1 cellular context compared by ENCODE assay signal in the genomic region with DNA sequence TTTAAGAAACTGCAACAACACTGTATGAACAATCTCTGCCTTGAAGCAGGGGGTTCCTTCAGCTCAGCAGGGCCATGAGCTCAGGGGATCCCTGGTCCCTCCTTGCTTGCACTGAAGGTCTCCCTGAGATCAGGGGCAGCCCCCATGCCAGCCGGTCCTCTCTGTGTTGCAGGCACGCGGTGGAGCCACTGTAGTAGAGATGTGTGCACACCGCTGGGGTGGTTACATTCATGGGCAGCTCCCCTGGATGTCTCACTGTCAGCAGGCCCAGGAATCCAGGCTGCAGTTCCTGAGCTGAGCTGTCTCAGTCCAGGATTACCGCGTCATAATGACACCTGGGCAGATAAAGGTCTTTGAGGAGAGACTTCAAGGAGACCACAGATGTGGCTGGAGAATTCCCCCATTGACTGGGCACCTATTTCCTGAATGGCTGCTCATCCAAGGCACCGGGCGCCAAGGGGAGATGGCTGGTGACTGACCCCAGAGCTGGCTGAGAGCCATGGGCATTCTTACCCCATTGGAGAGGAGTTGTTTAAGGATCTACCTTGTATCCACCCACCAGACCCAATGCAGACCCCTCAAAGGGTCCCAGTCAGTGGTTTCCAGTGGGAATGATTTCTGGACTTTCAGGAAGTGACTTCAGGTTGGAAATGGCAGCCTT.
TF ChIP-seq lines count a peak whose summit lies in the region.

No MANE protein-coding gene starts in this region.

TF ChIP-seq in GM23338, 12 proteins besides CTCF, POLR2A, EP300 and RAD21:
- TF ChIP-seq ZNF331 (CRISPR knock-in tag; IDR thresholded peaks at IDR 0.05; ENCODE audit: low read depth) = no peak
- no peak for TF ChIP-seq STAT1 (IDR thresholded peaks at IDR 0.05; ENCODE audit: unreplicated experiment)
- no peak for TF ChIP-seq ZNF114 (CRISPR knock-in tag; IDR thresholded peaks at IDR 0.05)
- no peak for TF ChIP-seq NANOG (IDR thresholded peaks at IDR 0.05; ENCODE audit: borderline replicate concordance)
- TF ChIP-seq, protein P1, sequence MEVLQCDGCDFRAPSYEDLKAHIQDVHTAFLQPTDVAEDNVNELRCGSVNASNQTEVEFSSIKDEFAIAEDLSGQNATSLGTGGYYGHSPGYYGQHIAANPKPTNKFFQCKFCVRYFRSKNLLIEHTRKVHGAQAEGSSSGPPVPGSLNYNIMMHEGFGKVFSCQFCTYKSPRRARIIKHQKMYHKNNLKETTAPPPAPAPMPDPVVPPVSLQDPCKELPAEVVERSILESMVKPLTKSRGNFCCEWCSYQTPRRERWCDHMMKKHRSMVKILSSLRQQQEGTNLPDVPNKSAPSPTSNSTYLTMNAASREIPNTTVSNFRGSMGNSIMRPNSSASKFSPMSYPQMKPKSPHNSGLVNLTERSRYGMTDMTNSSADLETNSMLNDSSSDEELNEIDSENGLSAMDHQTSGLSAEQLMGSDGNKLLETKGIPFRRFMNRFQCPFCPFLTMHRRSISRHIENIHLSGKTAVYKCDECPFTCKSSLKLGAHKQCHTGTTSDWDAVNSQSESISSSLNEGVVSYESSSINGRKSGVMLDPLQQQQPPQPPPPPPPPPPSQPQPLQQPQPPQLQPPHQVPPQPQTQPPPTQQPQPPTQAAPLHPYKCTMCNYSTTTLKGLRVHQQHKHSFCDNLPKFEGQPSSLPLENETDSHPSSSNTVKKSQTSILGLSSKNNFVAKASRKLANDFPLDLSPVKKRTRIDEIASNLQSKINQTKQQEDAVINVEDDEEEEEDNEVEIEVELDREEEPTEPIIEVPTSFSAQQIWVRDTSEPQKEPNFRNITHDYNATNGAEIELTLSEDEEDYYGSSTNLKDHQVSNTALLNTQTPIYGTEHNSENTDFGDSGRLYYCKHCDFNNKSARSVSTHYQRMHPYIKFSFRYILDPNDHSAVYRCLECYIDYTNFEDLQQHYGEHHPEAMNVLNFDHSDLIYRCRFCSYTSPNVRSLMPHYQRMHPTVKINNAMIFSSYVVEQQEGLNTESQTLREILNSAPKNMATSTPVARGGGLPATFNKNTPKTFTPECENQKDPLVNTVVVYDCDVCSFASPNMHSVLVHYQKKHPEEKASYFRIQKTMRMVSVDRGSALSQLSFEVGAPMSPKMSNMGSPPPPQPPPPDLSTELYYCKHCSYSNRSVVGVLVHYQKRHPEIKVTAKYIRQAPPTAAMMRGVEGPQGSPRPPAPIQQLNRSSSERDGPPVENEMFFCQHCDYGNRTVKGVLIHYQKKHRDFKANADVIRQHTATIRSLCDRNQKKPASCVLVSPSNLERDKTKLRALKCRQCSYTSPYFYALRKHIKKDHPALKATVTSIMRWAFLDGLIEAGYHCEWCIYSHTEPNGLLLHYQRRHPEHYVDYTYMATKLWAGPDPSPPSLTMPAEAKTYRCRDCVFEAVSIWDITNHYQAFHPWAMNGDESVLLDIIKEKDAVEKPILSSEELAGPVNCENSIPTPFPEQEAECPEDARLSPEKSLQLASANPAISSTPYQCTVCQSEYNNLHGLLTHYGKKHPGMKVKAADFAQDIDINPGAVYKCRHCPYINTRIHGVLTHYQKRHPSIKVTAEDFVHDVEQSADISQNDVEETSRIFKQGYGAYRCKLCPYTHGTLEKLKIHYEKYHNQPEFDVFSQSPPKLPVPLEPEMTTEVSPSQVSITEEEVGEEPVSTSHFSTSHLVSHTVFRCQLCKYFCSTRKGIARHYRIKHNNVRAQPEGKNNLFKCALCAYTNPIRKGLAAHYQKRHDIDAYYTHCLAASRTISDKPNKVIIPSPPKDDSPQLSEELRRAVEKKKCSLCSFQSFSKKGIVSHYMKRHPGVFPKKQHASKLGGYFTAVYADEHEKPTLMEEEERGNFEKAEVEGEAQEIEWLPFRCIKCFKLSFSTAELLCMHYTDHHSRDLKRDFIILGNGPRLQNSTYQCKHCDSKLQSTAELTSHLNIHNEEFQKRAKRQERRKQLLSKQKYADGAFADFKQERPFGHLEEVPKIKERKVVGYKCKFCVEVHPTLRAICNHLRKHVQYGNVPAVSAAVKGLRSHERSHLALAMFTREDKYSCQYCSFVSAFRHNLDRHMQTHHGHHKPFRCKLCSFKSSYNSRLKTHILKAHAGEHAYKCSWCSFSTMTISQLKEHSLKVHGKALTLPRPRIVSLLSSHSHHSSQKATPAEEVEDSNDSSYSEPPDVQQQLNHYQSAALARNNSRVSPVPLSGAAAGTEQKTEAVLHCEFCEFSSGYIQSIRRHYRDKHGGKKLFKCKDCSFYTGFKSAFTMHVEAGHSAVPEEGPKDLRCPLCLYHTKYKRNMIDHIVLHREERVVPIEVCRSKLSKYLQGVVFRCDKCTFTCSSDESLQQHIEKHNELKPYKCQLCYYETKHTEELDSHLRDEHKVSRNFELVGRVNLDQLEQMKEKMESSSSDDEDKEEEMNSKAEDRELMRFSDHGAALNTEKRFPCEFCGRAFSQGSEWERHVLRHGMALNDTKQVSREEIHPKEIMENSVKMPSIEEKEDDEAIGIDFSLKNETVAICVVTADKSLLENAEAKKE (CRISPR knock-in tag; IDR thresholded peaks at IDR 0.05) = no peak
- no peak for TF ChIP-seq POLR2AphosphoS5 (IDR thresholded peaks at IDR 0.05; ENCODE audit: low read depth)
- TF ChIP-seq, protein P2, sequence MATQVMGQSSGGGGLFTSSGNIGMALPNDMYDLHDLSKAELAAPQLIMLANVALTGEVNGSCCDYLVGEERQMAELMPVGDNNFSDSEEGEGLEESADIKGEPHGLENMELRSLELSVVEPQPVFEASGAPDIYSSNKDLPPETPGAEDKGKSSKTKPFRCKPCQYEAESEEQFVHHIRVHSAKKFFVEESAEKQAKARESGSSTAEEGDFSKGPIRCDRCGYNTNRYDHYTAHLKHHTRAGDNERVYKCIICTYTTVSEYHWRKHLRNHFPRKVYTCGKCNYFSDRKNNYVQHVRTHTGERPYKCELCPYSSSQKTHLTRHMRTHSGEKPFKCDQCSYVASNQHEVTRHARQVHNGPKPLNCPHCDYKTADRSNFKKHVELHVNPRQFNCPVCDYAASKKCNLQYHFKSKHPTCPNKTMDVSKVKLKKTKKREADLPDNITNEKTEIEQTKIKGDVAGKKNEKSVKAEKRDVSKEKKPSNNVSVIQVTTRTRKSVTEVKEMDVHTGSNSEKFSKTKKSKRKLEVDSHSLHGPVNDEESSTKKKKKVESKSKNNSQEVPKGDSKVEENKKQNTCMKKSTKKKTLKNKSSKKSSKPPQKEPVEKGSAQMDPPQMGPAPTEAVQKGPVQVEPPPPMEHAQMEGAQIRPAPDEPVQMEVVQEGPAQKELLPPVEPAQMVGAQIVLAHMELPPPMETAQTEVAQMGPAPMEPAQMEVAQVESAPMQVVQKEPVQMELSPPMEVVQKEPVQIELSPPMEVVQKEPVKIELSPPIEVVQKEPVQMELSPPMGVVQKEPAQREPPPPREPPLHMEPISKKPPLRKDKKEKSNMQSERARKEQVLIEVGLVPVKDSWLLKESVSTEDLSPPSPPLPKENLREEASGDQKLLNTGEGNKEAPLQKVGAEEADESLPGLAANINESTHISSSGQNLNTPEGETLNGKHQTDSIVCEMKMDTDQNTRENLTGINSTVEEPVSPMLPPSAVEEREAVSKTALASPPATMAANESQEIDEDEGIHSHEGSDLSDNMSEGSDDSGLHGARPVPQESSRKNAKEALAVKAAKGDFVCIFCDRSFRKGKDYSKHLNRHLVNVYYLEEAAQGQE (IDR thresholded peaks at IDR 0.05; ENCODE audit: unreplicated experiment) = no peak
- TF ChIP-seq JUNB (IDR thresholded peaks at IDR 0.05; ENCODE audit: unreplicated experiment) = no peak
- TF ChIP-seq CREB1 (CRISPR knock-in tag; IDR thresholded peaks at IDR 0.05; ENCODE audit: low read depth) = no peak
